ENCODE assay signal across 29 cellular contexts in genomic region chr13:111370570-111371150, GRCh38. TPM values are rescaled to one million over a fixed set of nuclear protein-coding genes. Genes with fewer than 3 reads are reported as not detected.
"Had no signal": no experiment of that assay in that cellular context is flagged by ENCODE, and none has a peak within 500 bp of the region (broad histone marks: within the 10 kb centered on the region; RNA-seq: fewer than 3 reads in every experiment).

No MANE protein-coding gene starts in this region.

- H3K27me3 ChIP-seq: adrenal gland, body of pancreas had no signal

- H3K4me1 ChIP-seq: adrenal gland, body of pancreas, esophagus squamous epithelium, gastroesophageal sphincter had no signal

- H3K27me3 Mint-ChIP-seq: activated CD4-positive, alpha-beta memory T cell treated with anti-CD3 and anti-CD28 coated beads for 36 hours; activated naive CD4-positive, alpha-beta T cell treated with anti-CD3 and anti-CD28 coated beads, Interleukin-2, amount 50 U/mL, for 24 hours; activated naive CD8-positive, alpha-beta T cell treated with anti-CD3 and anti-CD28 coated beads for 36 hours; activated naive CD8-positive, alpha-beta T cell treated with anti-CD3 and anti-CD28 coated beads, Interleukin-2, amount 50 U/mL, for 24 hours; activated T-helper 17 cell treated with anti-CD3 and anti-CD28 coated beads, Interleukin-2, amount 50 U/mL, for 72 hours had no signal

- H3K9me3 ChIP-seq: adrenal gland, body of pancreas, esophagus squamous epithelium, gastroesophageal sphincter had no signal

- H3K9me3 Mint-ChIP-seq: activated CD4-positive, alpha-beta memory T cell treated with anti-CD3 and anti-CD28 coated beads for 36 hours; activated naive CD4-positive, alpha-beta T cell treated with anti-CD3 and anti-CD28 coated beads, Interleukin-2, amount 50 U/mL, for 24 hours; activated naive CD8-positive, alpha-beta T cell treated with anti-CD3 and anti-CD28 coated beads, Interleukin-2, amount 50 U/mL, for 24 hours; activated T-cell treated with anti-CD3 and anti-CD28 coated beads, Interleukin-2, amount 50 U/mL, for 4 hours; activated T-helper 17 cell treated with anti-CD3 and anti-CD28 coated beads, Interleukin-2, amount 50 U/mL, for 72 hours had no signal

- H3K36me3 ChIP-seq: adrenal gland, esophagus squamous epithelium, gastroesophageal sphincter had no signal

- H3K4me3 ChIP-seq: adrenal gland, body of pancreas, esophagus squamous epithelium, gastroesophageal sphincter had no signal

- H3K4me1 Mint-ChIP-seq: activated naive CD8-positive, alpha-beta T cell treated with anti-CD3 and anti-CD28 coated beads for 36 hours; activated naive CD8-positive, alpha-beta T cell treated with anti-CD3 and anti-CD28 coated beads, Interleukin-2, amount 50 U/mL, for 24 hours; activated T-helper 17 cell treated with anti-CD3 and anti-CD28 coated beads, Interleukin-2, amount 50 U/mL, for 72 hours; T-helper 17 cell had no signal

- ATAC-seq: activated CD8-positive, alpha-beta T cell treated with anti-CD3 and anti-CD28 coated beads, Interleukin-2, amount 10 ng/mL, durations not matched to agents 7 days and 5 days; activated naive CD8-positive, alpha-beta T cell treated with anti-CD3 and anti-CD28 coated beads, Interleukin-2, amount 50 U/mL, for 24 hours; activated T-cell treated with anti-CD3 and anti-CD28 coated beads, Interleukin-2, amount 50 U/mL, for 4 hours; activated T-helper 17 cell treated with anti-CD3 and anti-CD28 coated beads, Interleukin-2, amount 50 U/mL, for 72 hours; body of pancreas; effector memory CD8-positive, alpha-beta T cell; gastroesophageal sphincter; T-helper 17 cell; WTC11 had no signal

- H3K27ac ChIP-seq: adrenal gland, body of pancreas, esophagus squamous epithelium, gastroesophageal sphincter, VCaP had no signal

- H3K36me3 Mint-ChIP-seq: activated CD4-positive, alpha-beta memory T cell treated with anti-CD3 and anti-CD28 coated beads for 36 hours; activated naive CD4-positive, alpha-beta T cell treated with anti-CD3 and anti-CD28 coated beads, Interleukin-2, amount 50 U/mL, for 24 hours; activated naive CD8-positive, alpha-beta T cell treated with anti-CD3 and anti-CD28 coated beads for 36 hours; WTC11 had no signal

- DNase-seq: activated CD4-positive, alpha-beta memory T cell treated with anti-CD3 and anti-CD28 coated beads for 36 hours; activated CD4-positive, alpha-beta T cell treated with anti-CD3 and anti-CD28 coated beads for 1 hour; activated CD4-positive, alpha-beta T cell treated with anti-CD3 and anti-CD28 coated beads for 4 hours; activated CD8-positive, alpha-beta T cell treated with anti-CD3 and anti-CD28 coated beads, Interleukin-2, amount 10 ng/mL, durations not matched to agents 7 days and 5 days; activated effector memory CD4-positive, alpha-beta T cell treated with anti-CD3 and anti-CD28 coated beads, Interleukin-2, amount 50 U/mL, for 16 hours; activated naive CD4-positive, alpha-beta T cell treated with anti-CD3 and anti-CD28 coated beads for 36 hours; activated naive CD8-positive, alpha-beta T cell treated with anti-CD3 and anti-CD28 coated beads for 36 hours; activated naive CD8-positive, alpha-beta T cell treated with anti-CD3 and anti-CD28 coated beads, Interleukin-2, amount 50 U/mL, for 24 hours; activated T-cell treated with anti-CD3 and anti-CD28 coated beads, Interleukin-2, amount 50 U/mL, for 4 hours; adrenal gland; amygdala; aorta; body of pancreas; cortex of kidney; dermis blood vessel endothelial cell; effector CD4-positive, alpha-beta T cell; effector memory CD8-positive, alpha-beta T cell; erythroblast; esophagus squamous epithelium; foreskin melanocyte; T-helper 1 cell; T-helper 17 cell had no signal

- H3K4me3 Mint-ChIP-seq: activated CD4-positive, alpha-beta memory T cell treated with anti-CD3 and anti-CD28 coated beads for 36 hours; activated CD8-positive, alpha-beta T cell treated with anti-CD3 and anti-CD28 coated beads, Interleukin-2, amount 10 ng/mL, durations not matched to agents 7 days and 5 days; activated naive CD4-positive, alpha-beta T cell treated with anti-CD3 and anti-CD28 coated beads for 36 hours; activated naive CD4-positive, alpha-beta T cell treated with anti-CD3 and anti-CD28 coated beads, Interleukin-2, amount 50 U/mL, for 24 hours; activated naive CD8-positive, alpha-beta T cell treated with anti-CD3 and anti-CD28 coated beads for 36 hours; activated naive CD8-positive, alpha-beta T cell treated with anti-CD3 and anti-CD28 coated beads, Interleukin-2, amount 50 U/mL, for 24 hours; activated T-cell treated with anti-CD3 and anti-CD28 coated beads, Interleukin-2, amount 50 U/mL, for 4 hours; activated T-helper 17 cell treated with anti-CD3 and anti-CD28 coated beads, Interleukin-2, amount 50 U/mL, for 72 hours; effector memory CD8-positive, alpha-beta T cell; T-helper 17 cell; WTC11 had no signal

- H3K27ac Mint-ChIP-seq: activated CD4-positive, alpha-beta memory T cell treated with anti-CD3 and anti-CD28 coated beads for 36 hours; activated CD8-positive, alpha-beta T cell treated with anti-CD3 and anti-CD28 coated beads, Interleukin-2, amount 10 ng/mL, durations not matched to agents 7 days and 5 days; activated naive CD4-positive, alpha-beta T cell treated with anti-CD3 and anti-CD28 coated beads for 36 hours; activated naive CD4-positive, alpha-beta T cell treated with anti-CD3 and anti-CD28 coated beads, Interleukin-2, amount 50 U/mL, for 24 hours; activated naive CD8-positive, alpha-beta T cell treated with anti-CD3 and anti-CD28 coated beads for 36 hours; activated naive CD8-positive, alpha-beta T cell treated with anti-CD3 and anti-CD28 coated beads, Interleukin-2, amount 50 U/mL, for 24 hours; activated T-helper 17 cell treated with anti-CD3 and anti-CD28 coated beads, Interleukin-2, amount 50 U/mL, for 72 hours; effector memory CD8-positive, alpha-beta T cell; T-helper 17 cell; WTC11 had no signal

RNA-seq across cellular contexts. Expression of gene TEX29, which starts 50.2 kb away (rescaled TPM):
- total RNA-seq: activated CD8-positive, alpha-beta memory T cell treated with anti-CD3 and anti-CD28 coated beads for 36 hours; activated CD8-positive, alpha-beta T cell treated with anti-CD3 and anti-CD28 coated beads, Interleukin-2, amount 10 ng/mL, durations not matched to agents 7 days and 5 days; body of pancreas; esophagus squamous epithelium; fibroblast of villous mesenchyme; T-helper 17 cell had no signal
